In genomic region chr3:44339990-44340389, GRCh38 we compare ENCODE assay signal across 9 cellular contexts. TPM values are rescaled to one million over a fixed set of nuclear protein-coding genes. Genes with fewer than 3 reads are reported as not detected.
DNase-seq lines count a peak whose midpoint lies in the region; ATAC-seq and TF ChIP-seq lines count a peak whose summit lies in the region.
"Had no signal": no experiment of that assay in that cellular context is flagged by ENCODE, and none has a peak within 500 bp of the region (broad histone marks: within the 10 kb centered on the region; RNA-seq: fewer than 3 reads in every experiment).

No MANE protein-coding gene starts in this region.

- H3K4me1 Mint-ChIP-seq in T-helper 17 cell, result peaks cover 23% of the 10 kb centered on the region

- H3K79me2 ChIP-seq in HCT116 (ENCODE audit: insufficient read depth, low read length), result peaks cover 36% of the 10 kb centered on the region
- H3K79me2 ChIP-seq in fibroblast of lung (ENCODE audit: control insufficient read depth, insufficient read depth, low read length), result peaks cover 17% of the 10 kb centered on the region

- H3K9me2 ChIP-seq in HCT116 (ENCODE audit: insufficient read depth), result no peaks in the 10 kb centered on the region

- H3K4me2 ChIP-seq in HCT116 (ENCODE audit: low read length), result peak overlapping the region; percentile 86
- H3K4me2 ChIP-seq in fibroblast of lung (ENCODE audit: extremely low read depth, insufficient read depth, low read length), result peak overlapping the region; percentile 29

- no peaks in the 10 kb centered on the region for H3K36me3 Mint-ChIP-seq in T-helper 17 cell (ENCODE audit: low read depth)

- H3K4me1 ChIP-seq in HCT116 (ENCODE audit: control insufficient read depth in 1 of 2, insufficient read depth in 2 of 2, low read length in 2 of 2), result peaks cover 7 to 21% of the 10 kb centered on the region in 2 experiments; a peak in 3 of 4 replicates
- peaks cover 10% of the 10 kb centered on the region for H3K4me1 ChIP-seq in fibroblast of lung (ENCODE audit: control insufficient read depth, extremely low read depth, insufficient read depth, low read length)
- H3K4me1 ChIP-seq in gastrocnemius medialis, result peaks cover 26 to 34% of the 10 kb centered on the region in 2 donors

- DNase-seq in HCT116 (ENCODE audit: low read depth, low spot score), result no peak
- DNase-seq in T-helper 17 cell, result no peak
- no peak for DNase-seq in fibroblast of lung (ENCODE audit: low read depth in 2 of 2)
- no peak for DNase-seq in gastrocnemius medialis
- DNase-seq in GM10248 (ENCODE audit: extremely low spot score), result no peak
- DNase-seq in DMS53 (lab: John Stamatoyannopoulos, UW), result no peak
- DNase-seq: NCI-H1694 treated with DMSO at 0.1 percent for 48 hours had no signal

- CTCF ChIA-PET in HCT116 (lab: Charles Lee) (no interaction called here), GM10248 (lab: Yijun Ruan, JAX) (interaction anchor here (0.9 to 1.2 kb wide), 4 partner anchors 16 to 100 kb away, joined by 3 read pairs; no protein-coding TSS in a partner anchor)

- intact Hi-C loops in HCT116 (cut with micrococcal nuclease) (loop anchor here (5.0 kb wide), 1 partner anchor 172 kb away; no protein-coding TSS in a partner anchor), gastrocnemius medialis (cut with DNase I; ENCODE audit: low total_unique reads) (loop anchor here (5.0 to 10.0 kb wide), 5 partner anchors 102 to 1335 kb away; partner anchors contain the start of genes KIAA1143, KIF15 and ZNF197)

- no TSS peak for BruUV-seq in HCT116 (replicated peaks; lab: Mats Ljungman, UMichigan)

- TF ChIP-seq POLR2A in HCT116 (IDR thresholded peaks at IDR 0.05; ENCODE audit: borderline replicate concordance, extremely low read depth, insufficient read depth, insufficient read length) (no peak), gastrocnemius medialis (IDR thresholded peaks at IDR 0.05) (no peak)

- H2AFZ ChIP-seq in HCT116 (ENCODE audit: low read depth, low read length, poor library complexity, severe bottlenecking) (no peak overlapping the region), fibroblast of lung (ENCODE audit: low read length) (no peak overlapping the region)

- H3K4me3 Mint-ChIP-seq in T-helper 17 cell, result peak overlapping the region; percentile 82

- no peaks in the 10 kb centered on the region for H3K27me3 Mint-ChIP-seq in T-helper 17 cell

- H3K27ac Mint-ChIP-seq in T-helper 17 cell, result peak overlapping the region; percentile 96

- RAD21 ChIA-PET in HCT116 (lab: Charles Lee; ENCODE audit: low non-redundant PET in 1 of 2, low total read pairs in 2 of 2, uncharacterized antibody in 2 of 2, unreplicated experiment in 2 of 2), result no interaction called here

- ATAC-seq in HCT116 (no peak), T-helper 17 cell (no peak), gastrocnemius medialis (no peak), HG03175 (IDR thresholded peaks at IDR 0.05; ENCODE audit: unreplicated experiment) (no peak), HG02763 (IDR thresholded peaks at IDR 0.05; ENCODE audit: unreplicated experiment) (no peak)

- H3K4me3 ChIP-seq in HCT116 (replicated peaks in 1 of 2; ENCODE audit: low read depth in 1 of 2, low read length in 2 of 2) (no peak overlapping the region; a peak in 1 of 4 replicates), fibroblast of lung (replicated peaks in 1 of 4; ENCODE audit: control extremely low read depth in 1 of 4, insufficient read depth in 1 of 4, low read depth in 3 of 4, low read length in 4 of 4) (peak overlapping the region; percentile 77 to 97 (median 86)), gastrocnemius medialis (peak overlapping the region in 1 of 4 donors; percentile 93)

- no peak for TF ChIP-seq CTCF in HCT116 (IDR thresholded peaks at IDR 0.05 in 2 of 3, conservative IDR thresholded peaks at IDR 0.05 in 1 of 3; ENCODE audit: borderline replicate concordance in 1 of 3, insufficient read depth in 1 of 3, low read depth in 2 of 3, low read length in 2 of 3)
- no peak for TF ChIP-seq CTCF in fibroblast of lung (conservative IDR thresholded peaks at IDR 0.05 in 1 of 2, IDR thresholded peaks at IDR 0.05 in 1 of 2; ENCODE audit: low read depth in 1 of 2, low read length in 2 of 2)
- no peak for TF ChIP-seq CTCF in gastrocnemius medialis (IDR thresholded peaks at IDR 0.05 in 4 of 5, conservative IDR thresholded peaks at IDR 0.05 in 1 of 5)
- no peak for TF ChIP-seq CTCF in GM10248 (IDR thresholded peaks at IDR 0.05; ENCODE audit: control extremely low read depth, extremely low read depth, low read depth, missing control alignments)

- POLR2A ChIA-PET in HCT116 (lab: Charles Lee), result no interaction called here
- POLR2A ChIA-PET in GM10248 (lab: Yijun Ruan, JAX), result no interaction called here

- H3K36me3 ChIP-seq in HCT116 (ENCODE audit: control insufficient read depth in 1 of 2, insufficient read depth in 2 of 2, low read length in 2 of 2), result no peaks in the 10 kb centered on the region
- H3K36me3 ChIP-seq in fibroblast of lung (ENCODE audit: control insufficient read depth, insufficient read depth, low read length), result no peaks in the 10 kb centered on the region
- H3K36me3 ChIP-seq in gastrocnemius medialis, result no peaks in the 10 kb centered on the region

- no peak for TF ChIP-seq RAD21 in HCT116 (IDR thresholded peaks at IDR 0.05; ENCODE audit: low read depth)

- no peaks in the 10 kb centered on the region for H4K20me1 ChIP-seq in HCT116 (ENCODE audit: insufficient read depth)
- H4K20me1 ChIP-seq in fibroblast of lung (ENCODE audit: control insufficient read depth, extremely low read depth, insufficient read depth, low read length), result no peaks in the 10 kb centered on the region

- no peaks in the 10 kb centered on the region for H3K9me3 ChIP-seq in HCT116 (ENCODE audit: control insufficient read depth in 1 of 2, insufficient read depth in 1 of 2, low read depth in 1 of 2, low read length in 2 of 2)
- H3K9me3 ChIP-seq in T-helper 17 cell (ENCODE audit: control insufficient read depth, low read length, poor library complexity, severe bottlenecking), result no peaks in the 10 kb centered on the region
- no peaks in the 10 kb centered on the region for H3K9me3 ChIP-seq in fibroblast of lung (ENCODE audit: control insufficient read depth, insufficient read depth, low read depth, low read length)
- no peaks in the 10 kb centered on the region for H3K9me3 ChIP-seq in gastrocnemius medialis

- in situ Hi-C loops in gastrocnemius medialis (cut with MboI; ENCODE audit: low sequenced_read_pairs in 4 of 4), result loop anchor here in 1 of 4 donors (25.0 kb wide), 1 partner anchor 172 kb away; no protein-coding TSS in a partner anchor

- H3K27ac ChIP-seq in HCT116 (ENCODE audit: low read depth, low read length) (no peak overlapping the region), fibroblast of lung (ENCODE audit: insufficient read depth, low read length) (no peak overlapping the region), gastrocnemius medialis (peak overlapping the region; percentile 91 to 99 (median 98))

- H3K27me3 ChIP-seq in HCT116 (ENCODE audit: insufficient read depth, low read length) (no peaks in the 10 kb centered on the region), fibroblast of lung (ENCODE audit: control insufficient read depth, insufficient read depth, low read length) (no peaks in the 10 kb centered on the region), gastrocnemius medialis (no peaks in the 10 kb centered on the region)

- H3K9ac ChIP-seq in HCT116 (ENCODE audit: low read length), result peak overlapping the region; percentile 83; the same call in 1 of the 2 replicates
- H3K9ac ChIP-seq in fibroblast of lung (ENCODE audit: insufficient read depth, low read length), result no peak overlapping the region

TF ChIP-seq in HCT116, 20 proteins besides CTCF, POLR2A, EP300 and RAD21:
- TF ChIP-seq EZH2 (IDR thresholded peaks at IDR 0.05) (no peak), ZBTB33 (IDR thresholded peaks at IDR 0.05; ENCODE audit: extremely low read depth, insufficient replicate concordance, low read length) (no peak), CBX3 (IDR thresholded peaks at IDR 0.05; ENCODE audit: low read depth) (no peak), ZNF274 (IDR thresholded peaks at IDR 0.05; ENCODE audit: low read depth, low read length) (no peak)

RNA-seq across cellular contexts. Expression of gene TCAIM, which starts 1.4 kb away (rescaled TPM):
- total RNA-seq in HCT116 (2021; ENCODE audit: unreplicated experiment) (18.4 TPM), T-helper 17 cell (1 to 10 TPM; 6.3 to 9.4 TPM), fibroblast of lung (29.3 and 46.6 TPM in 2 replicates), gastrocnemius medialis (10 to 100 TPM; 15.5 to 26.9 (median 22.7) TPM)
- polyA plus RNA-seq in HCT116 (2012), result 6.9 and 9.6 TPM in 2 replicates
- polyA plus RNA-seq in fibroblast of lung, result 25.9 and 29.8 TPM in 2 replicates
- polyA plus RNA-seq in fibroblast of lung (2012), result 20.0 and 22.2 TPM in 2 replicates
- polyA minus RNA-seq in fibroblast of lung (ENCODE audit: low replicate concordance), result 1.4 and 2.0 TPM in 2 replicates

Comparison
In these comparisons a context has a peak if more than half of its experiments do, and no peak if none do; other contexts are left out.
1. H3K27ac ChIP-seq: peak in gastrocnemius medialis (4 of 4); none in HCT116 (single experiment) and fibroblast of lung (single experiment).
2. H3K4me3 ChIP-seq: peak in fibroblast of lung (4 of 4); none in HCT116 (0 of 2).